In genomic region chr4:60155088-60155487, GRCh38 we compare ENCODE assay signal across 8 cellular contexts.
"Had no signal": no experiment of that assay in that cellular context is flagged by ENCODE, and none has a peak within 500 bp of the region (broad histone marks: within the 10 kb centered on the region; RNA-seq: fewer than 3 reads in every experiment).

No MANE protein-coding gene starts in this region.

- ATAC-seq: GM12878 had no signal

- DNase-seq: GDM1, GF-D8 had no signal

- H3K4me3 ChIP-seq: GM12878 had no signal

- FAIRE-seq: G401.6, GM12878, GM12891, GM12892, GM18507, GM19239 had no signal
